ENCODE assay signal across 31 cellular contexts in the genomic region with DNA sequence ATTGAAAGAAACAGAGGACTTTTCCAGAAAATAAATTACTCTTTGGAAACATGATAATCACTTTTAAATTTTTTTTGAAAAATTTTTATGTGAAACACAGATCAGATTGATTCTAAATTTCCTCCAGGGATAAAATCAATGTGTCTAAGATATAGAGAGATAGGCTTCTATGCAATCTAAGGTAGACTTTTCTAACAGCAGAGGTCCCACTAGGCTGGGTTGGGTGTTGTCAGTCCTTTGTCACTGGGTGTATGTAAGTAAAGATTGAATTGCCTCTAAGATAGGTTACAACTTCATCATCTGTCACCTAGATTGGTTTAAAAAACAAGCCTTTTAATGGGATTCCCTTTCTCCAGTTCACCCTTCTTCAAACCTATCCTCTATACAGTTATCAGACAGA.
A peak's percentile ranks its signal among the peaks of the same experiment; 100 is the strongest.
DNase-seq lines count a peak whose midpoint lies in the region; ATAC-seq and TF ChIP-seq lines count a peak whose summit lies in the region.
"Had no signal": no experiment of that assay in that cellular context is flagged by ENCODE, and none has a peak within 500 bp of the region (broad histone marks: within the 10 kb centered on the region; RNA-seq: fewer than 3 reads in every experiment).

No MANE protein-coding gene starts in this region.

- intact Hi-C loops in left lung (cut with DNase I), result no loop called here

- no peak for ATAC-seq in left lung
- ATAC-seq: A549; CD8-positive, alpha-beta T cell had no signal

- H3K36me3 ChIP-seq in Karpas-422 (ENCODE audit: insufficient read depth, low read length) (no peaks in the 10 kb centered on the region), OCI-LY3 (replicated peaks; ENCODE audit: low read depth, low read length) (no peaks in the 10 kb centered on the region), parathyroid adenoma (ENCODE audit: control insufficient read depth, insufficient read depth, low read length) (no peaks in the 10 kb centered on the region), left lung (no peaks in the 10 kb centered on the region)
- H3K36me3 ChIP-seq: BE2C; BLaER1; BLaER1 treated with 17β-estradiol and CSF1 and Interleukin-3, amounts not matched to agents 10 nM and 100 nM had no signal

- no peak overlapping the region for H3K4me3 ChIP-seq in Karpas-422 (ENCODE audit: low read length)
- H3K4me3 ChIP-seq in OCI-LY3 (ENCODE audit: low read length), result no peak overlapping the region
- H3K4me3 ChIP-seq in parathyroid adenoma (ENCODE audit: low read depth, low read length), result no peak overlapping the region
- no peak overlapping the region for H3K4me3 ChIP-seq in left lung
- H3K4me3 ChIP-seq: A549; BLaER1; BLaER1 treated with 17β-estradiol and CSF1 and Interleukin-3, amounts not matched to agents 10 nM and 100 nM had no signal

- H3K9me3 ChIP-seq in Karpas-422 (ENCODE audit: low read length), result no peaks in the 10 kb centered on the region
- H3K9me3 ChIP-seq in OCI-LY3 (ENCODE audit: insufficient read depth, low read length), result no peaks in the 10 kb centered on the region
- no peaks in the 10 kb centered on the region for H3K9me3 ChIP-seq in parathyroid adenoma (ENCODE audit: control insufficient read depth, low read length)
- H3K9me3 ChIP-seq in left lung, result no peaks in the 10 kb centered on the region
- H3K9me3 ChIP-seq: A549; BE2C; BLaER1; BLaER1 treated with 17β-estradiol and CSF1 and Interleukin-3, amounts not matched to agents 10 nM and 100 nM; Caco-2 had no signal

- H3K27me3 ChIP-seq in Karpas-422 (ENCODE audit: low read length) (no peaks in the 10 kb centered on the region), OCI-LY3 (ENCODE audit: low read depth, low read length) (no peaks in the 10 kb centered on the region), parathyroid adenoma (ENCODE audit: control insufficient read depth, insufficient read depth, low read length) (no peaks in the 10 kb centered on the region), left lung (no peaks in the 10 kb centered on the region)
- H3K27me3 ChIP-seq: BE2C; BLaER1; BLaER1 treated with 17β-estradiol and CSF1 and Interleukin-3, amounts not matched to agents 10 nM and 100 nM had no signal

- peak; percentile 71 for TF ChIP-seq CTCF in OCI-LY3 (IDR thresholded peaks at IDR 0.05; ENCODE audit: low read depth, low read length)
- peak; percentile 15 for TF ChIP-seq CTCF in parathyroid adenoma (IDR thresholded peaks at IDR 0.05)
- TF ChIP-seq CTCF in left lung (IDR thresholded peaks at IDR 0.05), result no peak

- H2AFZ ChIP-seq in Karpas-422 (ENCODE audit: low read length) (no peak overlapping the region), OCI-LY3 (ENCODE audit: low read depth, low read length) (no peak overlapping the region), parathyroid adenoma (no peak overlapping the region)

- H4K20me1 ChIP-seq in Karpas-422 (ENCODE audit: insufficient read depth, low read depth, low read length) (no peaks in the 10 kb centered on the region), OCI-LY3 (ENCODE audit: insufficient read depth, low read length) (no peaks in the 10 kb centered on the region)
- H4K20me1 ChIP-seq: BLaER1; BLaER1 treated with 17β-estradiol and CSF1 and Interleukin-3, amounts not matched to agents 10 nM and 100 nM had no signal

- DNase-seq in Karpas-422 (peak; percentile 65), left lung (no peak), NCI-H345 treated with DMSO at 0.1 percent for 48 hours (lab: John Stamatoyannopoulos, UW; ENCODE audit: unreplicated experiment) (no peak)
- no peak for DNase-seq in activated T-cell treated with anti-CD3 and anti-CD28 coated beads, Interleukin-2, amount 50 U/mL, for 1 hour
- DNase-seq: 8988T; ACHN; AML-193; BE2C; C1 segment of cervical spinal cord; Caco-2; Calu3; CD4-positive, alpha-beta memory T cell; CD4-positive, alpha-beta T cell; CD4-positive, CD25-positive, alpha-beta regulatory T cell; CD8-positive, alpha-beta memory T cell; CD8-positive, alpha-beta T cell; COR-L47; DMS 273 treated with DMSO at 0.1 percent for 48 hours; DMS153; DMS53; DMS79; DMS79 treated with DMSO at 0.1 percent for 48 hours; DND-41; EL had no signal

- H3K4me2 ChIP-seq in Karpas-422 (ENCODE audit: low read depth, low read length, poor library complexity, severe bottlenecking) (no peak overlapping the region), OCI-LY3 (ENCODE audit: low read length) (no peak overlapping the region), parathyroid adenoma (ENCODE audit: low read length) (no peak overlapping the region)
- H3K4me2 ChIP-seq: A549; BLaER1; BLaER1 treated with 17β-estradiol and CSF1 and Interleukin-3, amounts not matched to agents 10 nM and 100 nM had no signal

- H3K79me2 ChIP-seq in Karpas-422 (ENCODE audit: low read length), result no peaks in the 10 kb centered on the region
- no peaks in the 10 kb centered on the region for H3K79me2 ChIP-seq in OCI-LY3 (ENCODE audit: low read length)
- no peaks in the 10 kb centered on the region for H3K79me2 ChIP-seq in parathyroid adenoma

- H3K9ac ChIP-seq in Karpas-422 (ENCODE audit: low read length) (no peak overlapping the region), OCI-LY3 (ENCODE audit: low read length) (no peak overlapping the region), parathyroid adenoma (no peak overlapping the region)
- H3K9ac ChIP-seq: BLaER1; BLaER1 treated with 17β-estradiol and CSF1 and Interleukin-3, amounts not matched to agents 10 nM and 100 nM had no signal

- no peaks in the 10 kb centered on the region for H3K9me2 ChIP-seq in Karpas-422 (replicated peaks; ENCODE audit: insufficient read depth, low read length)

- H3K4me1 ChIP-seq in Karpas-422 (ENCODE audit: low read length) (no peaks in the 10 kb centered on the region), OCI-LY3 (ENCODE audit: low read length) (peaks cover 3% of the 10 kb centered on the region; the same call in 1 of the 2 replicates), parathyroid adenoma (no peaks in the 10 kb centered on the region), left lung (no peaks in the 10 kb centered on the region)
- H3K4me1 ChIP-seq: A549; BE2C; BLaER1; BLaER1 treated with 17β-estradiol and CSF1 and Interleukin-3, amounts not matched to agents 10 nM and 100 nM; Caco-2 had no signal

- no peak overlapping the region for H3K27ac ChIP-seq in Karpas-422 (ENCODE audit: low read length)
- H3K27ac ChIP-seq in OCI-LY3 (ENCODE audit: low read length), result no peak overlapping the region
- H3K27ac ChIP-seq in parathyroid adenoma, result no peak overlapping the region
- H3K27ac ChIP-seq in left lung, result no peak overlapping the region
- H3K27ac ChIP-seq: 22Rv1; A549; BLaER1; BLaER1 treated with 17β-estradiol and CSF1 and Interleukin-3, amounts not matched to agents 10 nM and 100 nM; C4-2B had no signal

Comparison
In these comparisons a context has a peak if more than half of its experiments do, and no peak if none do; other contexts are left out.
1. CTCF ChIP-seq: peak in OCI-LY3 (single experiment) and parathyroid adenoma (single experiment); none in left lung (0 of 2).